ENCODE assay signal across 16 cellular contexts in genomic region chr18:24456549-24456948, GRCh38. TPM values are rescaled to one million over a fixed set of nuclear protein-coding genes. Genes with fewer than 3 reads are reported as not detected.
A peak's percentile ranks its signal among the peaks of the same experiment; 100 is the strongest.
DNase-seq lines count a peak whose midpoint lies in the region; ATAC-seq and TF ChIP-seq lines count a peak whose summit lies in the region.
"Had no signal": no experiment of that assay in that cellular context is flagged by ENCODE, and none has a peak within 500 bp of the region (broad histone marks: within the 10 kb centered on the region; RNA-seq: fewer than 3 reads in every experiment).

No MANE protein-coding gene starts in this region.

- H3K9me3 ChIP-seq in uterus (no peaks in the 10 kb centered on the region), MG63 (no peaks in the 10 kb centered on the region)

- no peak overlapping the region for H3K4me3 ChIP-seq in uterus
- H3K4me3 ChIP-seq in MG63, result no peak overlapping the region
- H3K4me3 ChIP-seq: BLaER1 treated with 17β-estradiol and CSF1 and Interleukin-3, amounts not matched to agents 10 nM and 100 nM had no signal

- no peak for DNase-seq in uterus
- no peak for DNase-seq in MG63
- DNase-seq in amygdala (lab: John Stamatoyannopoulos, UW), result no peak
- DNase-seq in HCEC 1CT, result no peak
- DNase-seq: activated CD8-positive, alpha-beta memory T cell treated with anti-CD3 and anti-CD28 coated beads, Interleukin-2, amount 50 U/mL, for 48 hours; foreskin melanocyte; NCI-H1105 treated with DMSO at 0.1 percent for 48 hours; NCI-H69; SHP77; stimulated activated naive CD4-positive, alpha-beta T cell treated with Interleukin-2 at 50 U/mL for 16 hours had no signal

- no peak for TF ChIP-seq POLR2A in uterus (IDR thresholded peaks at IDR 0.05)

- no peaks in the 10 kb centered on the region for H3K4me1 ChIP-seq in uterus
- H3K4me1 ChIP-seq: BLaER1 treated with 17β-estradiol and CSF1 and Interleukin-3, amounts not matched to agents 10 nM and 100 nM had no signal

- intact Hi-C loops in uterus (cut with DNase I; ENCODE audit: low total_unique reads), result no loop called here

- H3K27ac ChIP-seq in uterus, result no peak overlapping the region
- H3K27ac ChIP-seq: BLaER1 treated with 17β-estradiol and CSF1 and Interleukin-3, amounts not matched to agents 10 nM and 100 nM had no signal

- TF ChIP-seq CTCF in uterus (IDR thresholded peaks at IDR 0.05), result no peak

- H3K27me3 ChIP-seq in uterus (no peaks in the 10 kb centered on the region), MG63 (no peaks in the 10 kb centered on the region)
- H3K27me3 ChIP-seq: BLaER1 treated with 17β-estradiol and CSF1 and Interleukin-3, amounts not matched to agents 10 nM and 100 nM had no signal

- no peaks in the 10 kb centered on the region for H3K36me3 ChIP-seq in uterus
- H3K36me3 ChIP-seq in MG63, result peaks cover 2% of the 10 kb centered on the region; the same call in 1 of the 2 replicates
- H3K36me3 ChIP-seq: BLaER1 treated with 17β-estradiol and CSF1 and Interleukin-3, amounts not matched to agents 10 nM and 100 nM had no signal

- ATAC-seq in GM18520 (IDR thresholded peaks at IDR 0.05; ENCODE audit: unreplicated experiment), result peak; percentile 58
- ATAC-seq in GM19463 (IDR thresholded peaks at IDR 0.05; ENCODE audit: unreplicated experiment), result peak; percentile 88
- peak; percentile 83 for ATAC-seq in HG02852 (IDR thresholded peaks at IDR 0.05; ENCODE audit: unreplicated experiment)
- ATAC-seq in HG03520 (IDR thresholded peaks at IDR 0.05; ENCODE audit: unreplicated experiment), result peak; percentile 75

RNA-seq across cellular contexts. Expression of gene HRH4, which starts 3.9 kb away (rescaled TPM):
- under 1 TPM in 2 of 4 donors, not detected in 2; 0.12 to 0.55 TPM for total RNA-seq in uterus
- 0.16 TPM in 1 of 2 replicates, not detected in the other for total RNA-seq in MG63 (2014; rRNA removed; shearing (Covaris generic); ENCODE audit: low replicate concordance)
- total RNA-seq: posterior vena cava had no signal

RNA-seq across cellular contexts. Expression of gene IMPACT, which starts 30.1 kb away (rescaled TPM):
- total RNA-seq in uterus, result 10 to 100 TPM in 2 of 4 donors, 1 to 10 TPM in 2; 4.1 to 63.9 (median 15.1) TPM
- 21.8 and 26.1 TPM in 2 replicates for total RNA-seq in MG63 (2014; rRNA removed; shearing (Covaris generic); ENCODE audit: low replicate concordance)

RNA-seq across cellular contexts. Expression of gene OSBPL1A, which starts 58.9 kb away (rescaled TPM):
- 10 to 100 TPM; 49.4 to 72.4 (median 62.5) TPM for total RNA-seq in uterus
- 29.8 and 60.9 TPM in 2 replicates for total RNA-seq in MG63 (2014; rRNA removed; shearing (Covaris generic); ENCODE audit: low replicate concordance)
